Comparison of ENCODE assay signal across 1 cellular context in the genomic region with DNA sequence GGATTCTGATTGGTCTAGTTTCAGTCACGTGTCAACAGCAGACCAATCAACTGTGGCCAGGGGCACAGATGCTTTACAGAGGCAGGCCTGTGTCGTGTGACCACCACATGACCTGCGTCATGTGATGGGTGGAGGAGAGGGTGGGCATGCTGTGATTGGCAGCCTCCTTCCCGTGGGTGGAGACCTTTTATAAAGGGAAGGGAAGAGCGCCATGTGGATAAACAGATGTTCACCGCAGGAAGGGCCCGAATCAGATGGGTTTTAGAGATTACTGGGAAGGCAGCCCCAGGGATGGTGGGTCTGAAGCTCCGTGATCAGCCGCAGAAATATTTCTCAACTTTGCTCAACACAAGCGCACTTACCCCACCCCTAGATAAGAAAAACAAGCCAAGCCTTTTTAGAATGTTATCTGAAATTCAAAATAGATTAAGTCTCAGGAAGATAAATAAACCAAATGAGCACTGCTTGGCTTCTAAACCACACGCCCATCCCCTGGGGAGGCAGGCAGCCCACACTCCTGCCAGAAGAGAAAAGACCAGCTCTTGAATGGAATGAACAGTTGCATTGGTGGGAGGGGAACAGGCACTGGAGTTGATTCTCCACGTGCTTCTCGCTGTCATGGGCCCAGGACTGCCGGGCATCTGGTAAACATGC.
TF ChIP-seq lines count a peak whose summit lies in the region.

No MANE protein-coding gene starts in this region.

TF ChIP-seq in K562, 482 proteins besides CTCF, POLR2A, EP300 and RAD21 (continued from another document and continues in another):
- TF ChIP-seq RUNX1 (IDR thresholded peaks at IDR 0.05; ENCODE audit: low read depth) (no peak), KAT7 (CRISPR knock-in tag; IDR thresholded peaks at IDR 0.05; ENCODE audit: borderline replicate concordance) (no peak), BDP1 (IDR thresholded peaks at IDR 0.05; ENCODE audit: insufficient read depth, insufficient read length) (no peak), ZFX (CRISPR knock-in tag; IDR thresholded peaks at IDR 0.05) (peak; percentile 38; the same call in 1 of the 2 replicates), EHMT2 (IDR thresholded peaks at IDR 0.05) (no peak), CAMTA2 (CRISPR knock-in tag; conservative IDR thresholded peaks at IDR 0.05) (no peak), FOXK1 (CRISPR knock-in tag; IDR thresholded peaks at IDR 0.05; ENCODE audit: borderline replicate concordance) (0 out of 2 replicates have a peak, but pooled peaks have one; percentile 34), ZNF551 (CRISPR knock-in tag; IDR thresholded peaks at IDR 0.05) (no peak), NFE2L1 (tag; IDR thresholded peaks at IDR 0.05; ENCODE audit: borderline replicate concordance, low read depth) (no peak), GABPB2 (CRISPR knock-in tag; conservative IDR thresholded peaks at IDR 0.05) (no peak), HMGN3 (IDR thresholded peaks at IDR 0.05; ENCODE audit: borderline replicate concordance, extremely low read depth, insufficient read length, low read depth, low read length) (no peak), CBX1 (IDR thresholded peaks at IDR 0.05; ENCODE audit: low read depth) (peak; percentile 80; the same call in 1 of the 2 replicates), NR2C1 (IDR thresholded peaks at IDR 0.05) (peak; percentile 45; the same call in 1 of the 2 replicates), NR2C1 (tag; IDR thresholded peaks at IDR 0.05) (0 out of 2 replicates have a peak, but pooled peaks have one; percentile 7), RFX7 (CRISPR knock-in tag; IDR thresholded peaks at IDR 0.05) (no peak), XRCC5 (IDR thresholded peaks at IDR 0.05; ENCODE audit: low read depth, low read length) (no peak), GTF2E2 (tag; IDR thresholded peaks at IDR 0.05) (no peak), E2F3 (CRISPR knock-in tag; IDR thresholded peaks at IDR 0.05) (no peak), ZFP36 (IDR thresholded peaks at IDR 0.05; ENCODE audit: low read depth, low read length, partially characterized antibody) (no peak), HSF4 (CRISPR knock-in tag; IDR thresholded peaks at IDR 0.05; ENCODE audit: borderline replicate concordance) (no peak), ZSCAN29 (IDR thresholded peaks at IDR 0.05) (no peak), SIRT6 (IDR thresholded peaks at IDR 0.05; ENCODE audit: low read depth, low read length) (no peak), TEAD2 (tag; IDR thresholded peaks at IDR 0.05) (no peak), ZNF717 (CRISPR knock-in tag; IDR thresholded peaks at IDR 0.05) (no peak), CCAR2 (IDR thresholded peaks at IDR 0.05; ENCODE audit: low read depth, low read length) (no peak), NR1H2 (CRISPR knock-in tag; IDR thresholded peaks at IDR 0.05) (no peak), BRCA1 (IDR thresholded peaks at IDR 0.05) (no peak), BRCA1 (CRISPR knock-in tag; IDR thresholded peaks at IDR 0.05) (no peak), DACH1 (IDR thresholded peaks at IDR 0.05; ENCODE audit: partially characterized antibody) (no peak), PHF8 (IDR thresholded peaks at IDR 0.05; ENCODE audit: borderline replicate concordance, low read length) (no peak), ZNF311 (CRISPR knock-in tag; IDR thresholded peaks at IDR 0.05) (no peak), CEBPG (CRISPR knock-in tag; IDR thresholded peaks at IDR 0.05) (no peak), CEBPG (tag; conservative IDR thresholded peaks at IDR 0.05 in 1 of 2, IDR thresholded peaks at IDR 0.05 in 1 of 2) (peak; percentile 61 to 63), KLF16 (IDR thresholded peaks at IDR 0.05) (peak; percentile 75; the same call in 1 of the 2 replicates), IFI16 (CRISPR knock-in tag; IDR thresholded peaks at IDR 0.05) (no peak), ZKSCAN1 (IDR thresholded peaks at IDR 0.05; ENCODE audit: low read depth, low read length) (no peak), GTF2A2 (tag; IDR thresholded peaks at IDR 0.05) (no peak), HDGF (IDR thresholded peaks at IDR 0.05) (no peak), GTF2F1 (IDR thresholded peaks at IDR 0.05; ENCODE audit: low read depth, low read length) (no peak), RAD51 (IDR thresholded peaks at IDR 0.05; ENCODE audit: borderline replicate concordance, low read depth) (peak; percentile 99), NELFE (IDR thresholded peaks at IDR 0.05; ENCODE audit: insufficient read depth, insufficient read length) (no peak), ELF2 (CRISPR knock-in tag; IDR thresholded peaks at IDR 0.05) (no peak), SRSF9 (IDR thresholded peaks at IDR 0.05; ENCODE audit: borderline replicate concordance, low read depth, low read length) (no peak), RBM39 (optimal IDR thresholded peaks at IDR 0.05; ENCODE audit: low read depth, low read length) (no peak), RBM22 (IDR thresholded peaks at IDR 0.05; ENCODE audit: low read depth, low read length, poor library complexity, severe bottlenecking) (no peak), ZNF217 (CRISPR knock-in tag; IDR thresholded peaks at IDR 0.05) (no peak), SRSF7 (optimal IDR thresholded peaks at IDR 0.05; ENCODE audit: low read depth, low read length) (no peak)
- TF ChIP-seq, protein P1, sequence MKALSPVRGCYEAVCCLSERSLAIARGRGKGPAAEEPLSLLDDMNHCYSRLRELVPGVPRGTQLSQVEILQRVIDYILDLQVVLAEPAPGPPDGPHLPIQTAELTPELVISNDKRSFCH (CRISPR knock-in tag; IDR thresholded peaks at IDR 0.05) = no peak
- TF ChIP-seq, protein P1 (tag; IDR thresholded peaks at IDR 0.05) = no peak
- TF ChIP-seq, protein P2, sequence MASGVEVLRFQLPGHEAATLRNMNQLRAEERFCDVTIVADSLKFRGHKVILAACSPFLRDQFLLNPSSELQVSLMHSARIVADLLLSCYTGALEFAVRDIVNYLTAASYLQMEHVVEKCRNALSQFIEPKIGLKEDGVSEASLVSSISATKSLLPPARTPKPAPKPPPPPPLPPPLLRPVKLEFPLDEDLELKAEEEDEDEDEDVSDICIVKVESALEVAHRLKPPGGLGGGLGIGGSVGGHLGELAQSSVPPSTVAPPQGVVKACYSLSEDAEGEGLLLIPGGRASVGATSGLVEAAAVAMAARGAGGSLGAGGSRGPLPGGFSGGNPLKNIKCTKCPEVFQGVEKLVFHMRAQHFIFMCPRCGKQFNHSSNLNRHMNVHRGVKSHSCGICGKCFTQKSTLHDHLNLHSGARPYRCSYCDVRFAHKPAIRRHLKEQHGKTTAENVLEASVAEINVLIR (CRISPR knock-in tag; IDR thresholded peaks at IDR 0.05) = 0 out of 2 replicates have a peak, but pooled peaks have one; percentile 21
- TF ChIP-seq, protein P3, sequence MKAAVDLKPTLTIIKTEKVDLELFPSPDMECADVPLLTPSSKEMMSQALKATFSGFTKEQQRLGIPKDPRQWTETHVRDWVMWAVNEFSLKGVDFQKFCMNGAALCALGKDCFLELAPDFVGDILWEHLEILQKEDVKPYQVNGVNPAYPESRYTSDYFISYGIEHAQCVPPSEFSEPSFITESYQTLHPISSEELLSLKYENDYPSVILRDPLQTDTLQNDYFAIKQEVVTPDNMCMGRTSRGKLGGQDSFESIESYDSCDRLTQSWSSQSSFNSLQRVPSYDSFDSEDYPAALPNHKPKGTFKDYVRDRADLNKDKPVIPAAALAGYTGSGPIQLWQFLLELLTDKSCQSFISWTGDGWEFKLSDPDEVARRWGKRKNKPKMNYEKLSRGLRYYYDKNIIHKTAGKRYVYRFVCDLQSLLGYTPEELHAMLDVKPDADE (conservative IDR thresholded peaks at IDR 0.05; ENCODE audit: control insufficient read depth, low read depth, low read length) = no peak
- TF ChIP-seq, protein P4, sequence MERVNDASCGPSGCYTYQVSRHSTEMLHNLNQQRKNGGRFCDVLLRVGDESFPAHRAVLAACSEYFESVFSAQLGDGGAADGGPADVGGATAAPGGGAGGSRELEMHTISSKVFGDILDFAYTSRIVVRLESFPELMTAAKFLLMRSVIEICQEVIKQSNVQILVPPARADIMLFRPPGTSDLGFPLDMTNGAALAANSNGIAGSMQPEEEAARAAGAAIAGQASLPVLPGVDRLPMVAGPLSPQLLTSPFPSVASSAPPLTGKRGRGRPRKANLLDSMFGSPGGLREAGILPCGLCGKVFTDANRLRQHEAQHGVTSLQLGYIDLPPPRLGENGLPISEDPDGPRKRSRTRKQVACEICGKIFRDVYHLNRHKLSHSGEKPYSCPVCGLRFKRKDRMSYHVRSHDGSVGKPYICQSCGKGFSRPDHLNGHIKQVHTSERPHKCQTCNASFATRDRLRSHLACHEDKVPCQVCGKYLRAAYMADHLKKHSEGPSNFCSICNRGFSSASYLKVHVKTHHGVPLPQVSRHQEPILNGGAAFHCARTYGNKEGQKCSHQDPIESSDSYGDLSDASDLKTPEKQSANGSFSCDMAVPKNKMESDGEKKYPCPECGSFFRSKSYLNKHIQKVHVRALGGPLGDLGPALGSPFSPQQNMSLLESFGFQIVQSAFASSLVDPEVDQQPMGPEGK (CRISPR knock-in tag; IDR thresholded peaks at IDR 0.05; ENCODE audit: borderline replicate concordance) = no peak
- TF ChIP-seq, protein P5, sequence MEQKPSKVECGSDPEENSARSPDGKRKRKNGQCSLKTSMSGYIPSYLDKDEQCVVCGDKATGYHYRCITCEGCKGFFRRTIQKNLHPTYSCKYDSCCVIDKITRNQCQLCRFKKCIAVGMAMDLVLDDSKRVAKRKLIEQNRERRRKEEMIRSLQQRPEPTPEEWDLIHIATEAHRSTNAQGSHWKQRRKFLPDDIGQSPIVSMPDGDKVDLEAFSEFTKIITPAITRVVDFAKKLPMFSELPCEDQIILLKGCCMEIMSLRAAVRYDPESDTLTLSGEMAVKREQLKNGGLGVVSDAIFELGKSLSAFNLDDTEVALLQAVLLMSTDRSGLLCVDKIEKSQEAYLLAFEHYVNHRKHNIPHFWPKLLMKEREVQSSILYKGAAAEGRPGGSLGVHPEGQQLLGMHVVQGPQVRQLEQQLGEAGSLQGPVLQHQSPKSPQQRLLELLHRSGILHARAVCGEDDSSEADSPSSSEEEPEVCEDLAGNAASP (IDR thresholded peaks at IDR 0.05) = no peak
- TF ChIP-seq, protein P6, sequence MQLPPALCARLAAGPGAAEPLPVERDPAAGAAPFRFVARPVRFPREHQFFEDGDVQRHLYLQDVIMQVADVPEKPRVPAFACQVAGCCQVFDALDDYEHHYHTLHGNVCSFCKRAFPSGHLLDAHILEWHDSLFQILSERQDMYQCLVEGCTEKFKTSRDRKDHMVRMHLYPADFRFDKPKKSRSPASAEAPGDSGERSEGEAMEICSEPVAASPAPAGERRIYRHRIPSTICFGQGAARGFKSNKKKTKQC (CRISPR knock-in tag; IDR thresholded peaks at IDR 0.05) = no peak
- TF ChIP-seq, protein P7, sequence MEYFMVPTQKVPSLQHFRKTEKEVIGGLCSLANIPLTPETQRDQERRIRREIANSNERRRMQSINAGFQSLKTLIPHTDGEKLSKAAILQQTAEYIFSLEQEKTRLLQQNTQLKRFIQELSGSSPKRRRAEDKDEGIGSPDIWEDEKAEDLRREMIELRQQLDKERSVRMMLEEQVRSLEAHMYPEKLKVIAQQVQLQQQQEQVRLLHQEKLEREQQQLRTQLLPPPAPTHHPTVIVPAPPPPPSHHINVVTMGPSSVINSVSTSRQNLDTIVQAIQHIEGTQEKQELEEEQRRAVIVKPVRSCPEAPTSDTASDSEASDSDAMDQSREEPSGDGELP (CRISPR knock-in tag; IDR thresholded peaks at IDR 0.05; ENCODE audit: borderline replicate concordance) = peak; percentile 86
- TF ChIP-seq, protein P8, sequence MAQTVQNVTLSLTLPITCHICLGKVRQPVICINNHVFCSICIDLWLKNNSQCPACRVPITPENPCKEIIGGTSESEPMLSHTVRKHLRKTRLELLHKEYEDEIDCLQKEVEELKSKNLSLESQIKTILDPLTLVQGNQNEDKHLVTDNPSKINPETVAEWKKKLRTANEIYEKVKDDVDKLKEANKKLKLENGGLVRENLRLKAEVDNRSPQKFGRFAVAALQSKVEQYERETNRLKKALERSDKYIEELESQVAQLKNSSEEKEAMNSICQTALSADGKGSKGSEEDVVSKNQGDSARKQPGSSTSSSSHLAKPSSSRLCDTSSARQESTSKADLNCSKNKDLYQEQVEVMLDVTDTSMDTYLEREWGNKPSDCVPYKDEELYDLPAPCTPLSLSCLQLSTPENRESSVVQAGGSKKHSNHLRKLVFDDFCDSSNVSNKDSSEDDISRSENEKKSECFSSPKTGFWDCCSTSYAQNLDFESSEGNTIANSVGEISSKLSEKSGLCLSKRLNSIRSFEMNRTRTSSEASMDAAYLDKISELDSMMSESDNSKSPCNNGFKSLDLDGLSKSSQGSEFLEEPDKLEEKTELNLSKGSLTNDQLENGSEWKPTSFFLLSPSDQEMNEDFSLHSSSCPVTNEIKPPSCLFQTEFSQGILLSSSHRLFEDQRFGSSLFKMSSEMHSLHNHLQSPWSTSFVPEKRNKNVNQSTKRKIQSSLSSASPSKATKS (CRISPR knock-in tag; IDR thresholded peaks at IDR 0.05) = no peak
- TF ChIP-seq, protein P9, sequence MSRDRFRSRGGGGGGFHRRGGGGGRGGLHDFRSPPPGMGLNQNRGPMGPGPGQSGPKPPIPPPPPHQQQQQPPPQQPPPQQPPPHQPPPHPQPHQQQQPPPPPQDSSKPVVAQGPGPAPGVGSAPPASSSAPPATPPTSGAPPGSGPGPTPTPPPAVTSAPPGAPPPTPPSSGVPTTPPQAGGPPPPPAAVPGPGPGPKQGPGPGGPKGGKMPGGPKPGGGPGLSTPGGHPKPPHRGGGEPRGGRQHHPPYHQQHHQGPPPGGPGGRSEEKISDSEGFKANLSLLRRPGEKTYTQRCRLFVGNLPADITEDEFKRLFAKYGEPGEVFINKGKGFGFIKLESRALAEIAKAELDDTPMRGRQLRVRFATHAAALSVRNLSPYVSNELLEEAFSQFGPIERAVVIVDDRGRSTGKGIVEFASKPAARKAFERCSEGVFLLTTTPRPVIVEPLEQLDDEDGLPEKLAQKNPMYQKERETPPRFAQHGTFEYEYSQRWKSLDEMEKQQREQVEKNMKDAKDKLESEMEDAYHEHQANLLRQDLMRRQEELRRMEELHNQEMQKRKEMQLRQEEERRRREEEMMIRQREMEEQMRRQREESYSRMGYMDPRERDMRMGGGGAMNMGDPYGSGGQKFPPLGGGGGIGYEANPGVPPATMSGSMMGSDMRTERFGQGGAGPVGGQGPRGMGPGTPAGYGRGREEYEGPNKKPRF (IDR thresholded peaks at IDR 0.05; ENCODE audit: low read depth, low read length) = no peak
- TF ChIP-seq, protein P10, sequence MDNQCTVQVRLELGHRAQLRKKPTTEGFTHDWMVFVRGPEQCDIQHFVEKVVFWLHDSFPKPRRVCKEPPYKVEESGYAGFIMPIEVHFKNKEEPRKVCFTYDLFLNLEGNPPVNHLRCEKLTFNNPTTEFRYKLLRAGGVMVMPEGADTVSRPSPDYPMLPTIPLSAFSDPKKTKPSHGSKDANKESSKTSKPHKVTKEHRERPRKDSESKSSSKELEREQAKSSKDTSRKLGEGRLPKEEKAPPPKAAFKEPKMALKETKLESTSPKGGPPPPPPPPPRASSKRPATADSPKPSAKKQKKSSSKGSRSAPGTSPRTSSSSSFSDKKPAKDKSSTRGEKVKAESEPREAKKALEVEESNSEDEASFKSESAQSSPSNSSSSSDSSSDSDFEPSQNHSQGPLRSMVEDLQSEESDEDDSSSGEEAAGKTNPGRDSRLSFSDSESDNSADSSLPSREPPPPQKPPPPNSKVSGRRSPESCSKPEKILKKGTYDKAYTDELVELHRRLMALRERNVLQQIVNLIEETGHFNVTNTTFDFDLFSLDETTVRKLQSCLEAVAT (IDR thresholded peaks at IDR 0.05) = no peak
